ENCODE assay signal across 15 cellular contexts in the genomic region with DNA sequence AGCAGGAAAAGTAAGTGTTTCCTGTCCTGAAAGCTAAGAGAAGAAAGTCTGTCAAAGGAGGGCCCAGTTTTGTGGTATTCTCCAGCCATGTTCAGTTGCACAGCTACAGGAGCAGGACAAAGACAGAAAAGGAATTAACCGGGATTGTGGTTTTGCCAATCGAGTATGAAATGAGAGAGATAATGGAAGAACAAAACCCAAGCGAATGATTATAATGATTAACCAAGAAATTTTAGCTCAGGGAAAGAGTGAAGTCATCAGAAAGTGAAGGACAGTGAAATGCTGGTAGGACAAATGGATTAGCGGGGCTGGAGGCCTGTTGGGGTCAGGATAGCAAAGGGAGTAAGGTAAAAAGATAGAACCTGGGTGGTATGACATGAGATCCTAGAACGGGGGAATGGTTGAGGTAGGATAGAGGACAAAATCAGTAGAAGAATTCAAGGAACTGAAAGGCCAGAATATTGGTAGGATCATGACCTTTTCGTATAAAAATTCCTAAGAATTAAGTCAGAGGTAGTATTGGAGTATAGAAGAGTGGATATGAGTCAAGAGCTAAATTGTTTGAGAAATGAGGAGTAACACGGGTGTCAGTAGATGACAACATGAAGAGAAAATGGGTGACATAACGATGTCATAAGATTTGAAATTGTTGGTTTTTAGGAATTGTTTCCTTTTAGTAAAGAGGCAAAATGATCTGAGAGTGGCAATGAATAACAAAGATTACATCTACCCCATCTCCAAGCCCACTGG. TPM values are rescaled to one million over a fixed set of nuclear protein-coding genes. Genes with fewer than 3 reads are reported as not detected.
DNase-seq lines count a peak whose midpoint lies in the region; ATAC-seq and TF ChIP-seq lines count a peak whose summit lies in the region.
"Had no signal": no experiment of that assay in that cellular context is flagged by ENCODE, and none has a peak within 500 bp of the region (broad histone marks: within the 10 kb centered on the region; RNA-seq: fewer than 3 reads in every experiment).

No MANE protein-coding gene starts in this region.

- H3F3A ChIP-seq in GM23338 (replicated peaks; ENCODE audit: low read depth) = no peaks in the 10 kb centered on the region

- H3K4me1 ChIP-seq in GM23338 (ENCODE audit: insufficient read depth) (peaks cover 6% of the 10 kb centered on the region; the same call in 1 of the 2 replicates), lower lobe of right lung (peaks cover 12% of the 10 kb centered on the region)

- no peaks in the 10 kb centered on the region; the same call in 2 of the 3 replicates for H3K9me3 Mint-ChIP-seq in GM23338
- no peaks in the 10 kb centered on the region for H3K9me3 Mint-ChIP-seq in activated CD8-positive, alpha-beta T cell treated with anti-CD3 and anti-CD28 coated beads for 36 hours

- ATAC-seq in GM23338 (no peak), lower lobe of right lung (no peak)
- ATAC-seq in activated CD8-positive, alpha-beta T cell treated with anti-CD3 and anti-CD28 coated beads for 36 hours = no peak
- ATAC-seq: heart left ventricle, left ventricle myocardium superior had no signal

- H3K4me1 Mint-ChIP-seq in GM23338 = peaks cover 20% of the 10 kb centered on the region
- peaks cover 22% of the 10 kb centered on the region for H3K4me1 Mint-ChIP-seq in activated CD8-positive, alpha-beta T cell treated with anti-CD3 and anti-CD28 coated beads for 36 hours (ENCODE audit: low read depth)

- DNase-seq in AG04450 (ENCODE audit: low read depth, low spot score) (no peak), GM23338 (ENCODE audit: low spot score) (no peak), kidney tubule cell (ENCODE audit: low spot score) (peak; percentile 69), HuH-7 (ENCODE audit: low spot score) (no peak), MV-4-11 (lab: John Stamatoyannopoulos, UW) (no peak), lower lobe of right lung (no peak)
- no peak for DNase-seq in activated CD8-positive, alpha-beta T cell treated with anti-CD3 and anti-CD28 coated beads for 36 hours
- DNase-seq in stimulated activated CD4-positive, alpha-beta T cell treated with anti-CD3 and anti-CD28 coated beads, Interleukin-2, amount 100 ng/mL, for 24 hours = no peak
- DNase-seq: anterior cingulate cortex; heart left ventricle; left ventricle myocardium superior; NCI-H1930; posterior cingulate gyrus; stimulated activated CD4-positive, alpha-beta T cell treated with anti-CD3 and anti-CD28 coated beads, Interleukin-4, amount 100 ng/mL, for 1 hour had no signal

- intact Hi-C loops in activated CD8-positive, alpha-beta T cell treated with anti-CD3 and anti-CD28 coated beads for 36 hours (cut with micrococcal nuclease) = loop anchor here (10.0 kb wide), 1 partner anchor 241 kb away; the partner anchor contains the start of gene TAF7
- intact Hi-C loops in lower lobe of right lung (cut with DNase I) = no loop called here

- peaks cover 38% of the 10 kb centered on the region for H3K36me3 Mint-ChIP-seq in GM23338 (ENCODE audit: low read depth)
- peaks cover 62% of the 10 kb centered on the region for H3K36me3 Mint-ChIP-seq in activated CD8-positive, alpha-beta T cell treated with anti-CD3 and anti-CD28 coated beads for 36 hours (ENCODE audit: low read depth)

- H3K27ac ChIP-seq in AG04450 (ENCODE audit: low read depth, low read length) (peak overlapping the region; percentile 11), GM23338 (ENCODE audit: low read depth) (0 out of 2 replicates have a peak overlapping the region, but pooled peaks have one; percentile 28), lower lobe of right lung (no peak overlapping the region)
- H3K27ac ChIP-seq: SJSA1 had no signal

- no peak overlapping the region for H2AFZ ChIP-seq in GM23338

- CTCF ChIA-PET in AG04450 (lab: Charles Lee) = interaction anchor here (0.7 to 3.8 kb wide), 28 partner anchors 9 to 379 kb away, joined by 3 to 40 read pairs (median 8); partner anchors contain the start of genes DIAPH1, PCDHB14, PCDHB9 and PCDHGA1
- CTCF ChIA-PET in activated CD8-positive, alpha-beta T cell treated with anti-CD3 and anti-CD28 coated beads for 36 hours (lab: Charles Lee) = interaction anchor here (0.9 to 3.9 kb wide), 14 partner anchors 8 to 246 kb away, joined by 3 to 69 read pairs (median 14); partner anchors contain the start of genes DIAPH1, PCDHGA10, PCDHGA12 and TAF7

- TF ChIP-seq CTCF in AG04450 (IDR thresholded peaks at IDR 0.05; ENCODE audit: low read depth, low read length) (no peak), GM23338 (conservative IDR thresholded peaks at IDR 0.05; ENCODE audit: low read depth in 2 of 2) (no peak), lower lobe of right lung (IDR thresholded peaks at IDR 0.05) (no peak)
- TF ChIP-seq CTCF in activated CD8-positive, alpha-beta T cell treated with anti-CD3 and anti-CD28 coated beads for 36 hours (IDR thresholded peaks at IDR 0.05) = no peak

- H4K20me1 ChIP-seq in GM23338 (replicated peaks; ENCODE audit: insufficient read depth) = no peaks in the 10 kb centered on the region

- H3K27ac Mint-ChIP-seq in GM23338 = peak overlapping the region; percentile 54
- H3K27ac Mint-ChIP-seq in activated CD8-positive, alpha-beta T cell treated with anti-CD3 and anti-CD28 coated beads for 36 hours = peak overlapping the region; percentile 81

- no peaks in the 10 kb centered on the region for H3K9me2 ChIP-seq in GM23338 (ENCODE audit: insufficient read depth)

- no peak overlapping the region for H3K4me3 Mint-ChIP-seq in GM23338
- no peak overlapping the region for H3K4me3 Mint-ChIP-seq in activated CD8-positive, alpha-beta T cell treated with anti-CD3 and anti-CD28 coated beads for 36 hours

- no peaks in the 10 kb centered on the region for H3K27me3 ChIP-seq in AG04450 (ENCODE audit: control insufficient read depth, insufficient read depth, low read length)
- no peaks in the 10 kb centered on the region for H3K27me3 ChIP-seq in GM23338 (ENCODE audit: insufficient read depth)
- no peaks in the 10 kb centered on the region for H3K27me3 ChIP-seq in lower lobe of right lung (ENCODE audit: low read depth)
- H3K27me3 ChIP-seq: heart left ventricle, SJSA1 had no signal

- no peak overlapping the region for H3K4me3 ChIP-seq in AG04450 (ENCODE audit: low read depth, low read length)
- H3K4me3 ChIP-seq in GM23338 = no peak overlapping the region
- H3K4me3 ChIP-seq in lower lobe of right lung = no peak overlapping the region
- H3K4me3 ChIP-seq: heart left ventricle, SJSA1 had no signal

- no peak overlapping the region for H3K4me2 ChIP-seq in GM23338

- H3K79me2 ChIP-seq in GM23338 (replicated peaks; ENCODE audit: insufficient read depth) = no peaks in the 10 kb centered on the region

- POLR2A ChIA-PET in AG04450 (lab: Yijun Ruan, JAX) = no interaction called here
- POLR2A ChIA-PET in activated CD8-positive, alpha-beta T cell treated with anti-CD3 and anti-CD28 coated beads for 36 hours (lab: Charles Lee) = no interaction called here

- H3K9me3 ChIP-seq in AG04450 (ENCODE audit: control insufficient read depth, insufficient read depth, low read length) (no peaks in the 10 kb centered on the region), lower lobe of right lung (no peaks in the 10 kb centered on the region)
- H3K9me3 ChIP-seq: heart left ventricle, SJSA1 had no signal

- H3K36me3 ChIP-seq in GM23338 (ENCODE audit: insufficient read depth) = no peaks in the 10 kb centered on the region
- peaks cover 66% of the 10 kb centered on the region for H3K36me3 ChIP-seq in lower lobe of right lung

- peaks cover 4% of the 10 kb centered on the region for H3K27me3 Mint-ChIP-seq in GM23338 (ENCODE audit: insufficient read depth, low read depth, poor library complexity)
- H3K27me3 Mint-ChIP-seq in activated CD8-positive, alpha-beta T cell treated with anti-CD3 and anti-CD28 coated beads for 36 hours = no peaks in the 10 kb centered on the region

TF ChIP-seq in GM23338, 12 proteins besides CTCF, POLR2A, EP300 and RAD21 (continues in another document):
- TF ChIP-seq CREB1 (CRISPR knock-in tag; IDR thresholded peaks at IDR 0.05; ENCODE audit: low read depth) (no peak), JUNB (IDR thresholded peaks at IDR 0.05; ENCODE audit: unreplicated experiment) (no peak), NANOG (IDR thresholded peaks at IDR 0.05; ENCODE audit: borderline replicate concordance) (no peak), POLR2AphosphoS5 (IDR thresholded peaks at IDR 0.05; ENCODE audit: low read depth) (no peak)
- TF ChIP-seq, protein P1, sequence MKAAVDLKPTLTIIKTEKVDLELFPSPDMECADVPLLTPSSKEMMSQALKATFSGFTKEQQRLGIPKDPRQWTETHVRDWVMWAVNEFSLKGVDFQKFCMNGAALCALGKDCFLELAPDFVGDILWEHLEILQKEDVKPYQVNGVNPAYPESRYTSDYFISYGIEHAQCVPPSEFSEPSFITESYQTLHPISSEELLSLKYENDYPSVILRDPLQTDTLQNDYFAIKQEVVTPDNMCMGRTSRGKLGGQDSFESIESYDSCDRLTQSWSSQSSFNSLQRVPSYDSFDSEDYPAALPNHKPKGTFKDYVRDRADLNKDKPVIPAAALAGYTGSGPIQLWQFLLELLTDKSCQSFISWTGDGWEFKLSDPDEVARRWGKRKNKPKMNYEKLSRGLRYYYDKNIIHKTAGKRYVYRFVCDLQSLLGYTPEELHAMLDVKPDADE (IDR thresholded peaks at IDR 0.05) = no peak

RNA-seq across cellular contexts. Expression of gene DIAPH1, which starts 52.8 kb away (rescaled TPM):
- polyA plus RNA-seq in AG04450 (2011; rRNA removed) = 27.1 and 34.7 TPM in 2 replicates
- 80.8 and 98.1 TPM in 2 replicates for polyA minus RNA-seq in AG04450 (2011; rRNA and poly(A)+ RNA removed)
- total RNA-seq in GM23338 (2014; rRNA removed; shearing (Covaris generic)) = 97.0 and 104 TPM in 2 replicates
- polyA plus RNA-seq in GM23338 (2016; fragmentation: Nextera tagmentation; extraction: Ambion mirVana) = 42.9 and 43.5 TPM in 2 replicates
- total RNA-seq in activated CD8-positive, alpha-beta T cell treated with anti-CD3 and anti-CD28 coated beads for 36 hours = 100 to 1,000 TPM; 209 to 218 TPM
- total RNA-seq in lower lobe of right lung = 118 TPM
